Comparison of ENCODE assay signal across 20 cellular contexts in the genomic region with DNA sequence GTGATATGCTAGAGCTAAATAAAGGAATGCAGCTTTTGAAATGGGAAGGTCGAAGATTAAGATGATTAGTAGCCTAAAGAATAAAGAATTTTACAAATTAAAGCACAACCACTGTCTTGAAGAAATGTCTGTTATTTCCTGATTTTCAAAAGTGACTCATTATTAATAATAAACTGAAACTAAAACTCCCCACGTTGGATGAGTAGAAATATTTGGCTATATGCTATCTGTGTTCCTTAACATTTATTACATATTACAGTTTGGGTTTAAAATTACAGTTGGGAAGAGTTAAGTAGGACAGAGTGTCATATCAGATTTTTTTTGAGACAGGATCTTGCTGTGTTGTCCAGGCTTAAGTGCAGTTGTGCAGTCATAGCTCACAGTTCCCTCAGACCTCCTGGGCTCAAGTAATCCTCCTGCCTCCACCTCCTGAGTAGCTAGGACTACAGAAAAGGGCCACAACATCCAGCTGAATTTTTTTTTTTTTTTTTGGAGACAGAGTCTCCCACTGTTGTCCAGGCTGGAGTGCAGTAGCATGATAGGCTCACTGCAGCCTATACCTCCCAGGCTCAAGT. TPM values are rescaled to one million over a fixed set of nuclear protein-coding genes. Genes with fewer than 3 reads are reported as not detected.
A peak's percentile ranks its signal among the peaks of the same experiment; 100 is the strongest.
DNase-seq lines count a peak whose midpoint lies in the region; ATAC-seq, FAIRE-seq and TF ChIP-seq lines count a peak whose summit lies in the region.
"Had no signal": no experiment of that assay in that cellular context is flagged by ENCODE, and none has a peak within 500 bp of the region (broad histone marks: within the 10 kb centered on the region; RNA-seq: fewer than 3 reads in every experiment).

No MANE protein-coding gene starts in this region.

- CTCF ChIA-PET in GM12878 (lab: Yijun Ruan, JAX) = interaction anchor here (0.6 to 1.1 kb wide), 2 partner anchors 27 to 276 kb away, joined by 3 read pairs; no protein-coding TSS in a partner anchor

- peaks cover 1 to 23% of the 10 kb centered on the region in 2 donors for H3K36me3 Mint-ChIP-seq in activated T-cell treated with anti-CD3 and anti-CD28 coated beads, Interleukin-2, amount 50 U/mL, for 72 hours (ENCODE audit: insufficient read depth in 2 of 2)

- BruUV-seq in GM12878 (replicated peaks; lab: Mats Ljungman, UMichigan) = no TSS peak

- no peaks in the 10 kb centered on the region for H3K9me3 Mint-ChIP-seq in activated T-cell treated with anti-CD3 and anti-CD28 coated beads, Interleukin-2, amount 50 U/mL, for 72 hours

- H3K4me1 Mint-ChIP-seq in activated T-cell treated with anti-CD3 and anti-CD28 coated beads, Interleukin-2, amount 50 U/mL, for 72 hours (ENCODE audit: low read depth) = peaks cover 38% of the 10 kb centered on the region

- no peaks in the 10 kb centered on the region for H4K20me1 ChIP-seq in GM12878 (ENCODE audit: control insufficient read depth, insufficient read depth)

- TF ChIP-seq EP300 in GM12878 (IDR thresholded peaks at IDR 0.05; ENCODE audit: borderline replicate concordance in 1 of 2, control insufficient read depth in 1 of 2, low read depth in 2 of 2, low read length in 2 of 2) = no peak

- FAIRE-seq in GM12878 (lab: Jason Lieb, UNC) = peak; percentile 31
- FAIRE-seq: A549, D721Med had no signal

- H2AFZ ChIP-seq in GM12878 (ENCODE audit: control insufficient read depth, low read depth, low read length) = no peak overlapping the region

- POLR2A ChIA-PET in GM12878 (lab: Charles Lee) = interaction anchor here (0.7 to 1.2 kb wide), 3 partner anchors 14 to 43 kb away, joined by 3 to 4 read pairs (median 4); no protein-coding TSS in a partner anchor

- 0 out of 2 replicates have a peak, but pooled peaks cover 6% of the 10 kb centered on the region for H3K4me1 ChIP-seq in GM12878 (ENCODE audit: control insufficient read depth, insufficient read depth, low read length)

- intact Hi-C loops in GM12878 (cut with micrococcal nuclease; ENCODE audit: unreplicated experiment) = no loop called here

- RAD21 ChIA-PET in GM12878 (lab: Charles Lee; ENCODE audit: unreplicated experiment) = interaction anchor here (0.7 to 1.0 kb wide), 3 partner anchors 14 to 27 kb away, joined by 3 read pairs; no protein-coding TSS in a partner anchor

- WGBS in GM12878 (ENCODE audit: insufficient coverage, insufficient replicate concordance, low lambda C conversion rate, missing lambda C conversion rate) = 73% methylated on average over 2 of the region's 2 CpGs

- no peaks in the 10 kb centered on the region for H3K27me3 ChIP-seq in GM12878 (replicated peaks in 1 of 2; ENCODE audit: control insufficient read depth in 2 of 2, insufficient read depth in 2 of 2, low read length in 1 of 2)

- TF ChIP-seq CTCF in GM12878 (IDR thresholded peaks at IDR 0.05 in 2 of 3, conservative IDR thresholded peaks at IDR 0.05 in 1 of 3; ENCODE audit: control insufficient read depth in 2 of 3, extremely low read depth in 1 of 3, insufficient read depth in 1 of 3, low read depth in 3 of 3, low read length in 3 of 3) = no peak

- peak overlapping the region; percentile 54 for H3K27ac Mint-ChIP-seq in activated T-cell treated with anti-CD3 and anti-CD28 coated beads, Interleukin-2, amount 50 U/mL, for 72 hours

- H3K36me3 ChIP-seq in GM12878 (ENCODE audit: control insufficient read depth in 2 of 2, insufficient read depth in 2 of 2, low read length in 1 of 2) = peaks cover 0 to 10% of the 10 kb centered on the region in 2 experiments; a peak in 1 of 4 replicates

- no peak for TF ChIP-seq POLR2A in GM12878 (IDR thresholded peaks at IDR 0.05; ENCODE audit: low read depth, low read length)
- no peak for TF ChIP-seq POLR2A in erythroblast (IDR thresholded peaks at IDR 0.05; ENCODE audit: low read length)

- no peaks in the 10 kb centered on the region for H3K27me3 Mint-ChIP-seq in activated T-cell treated with anti-CD3 and anti-CD28 coated beads, Interleukin-2, amount 50 U/mL, for 72 hours (ENCODE audit: low read depth)

- DNase-seq in activated T-cell treated with anti-CD3 and anti-CD28 coated beads, Interleukin-2, amount 50 U/mL, for 72 hours = no peak
- no peak for DNase-seq in activated T-cell treated with anti-CD3 and anti-CD28 coated beads, Interleukin-2, amount 50 U/mL, for 48 hours
- DNase-seq in HCEC 1CT (peak; percentile 26), GM12878 (ENCODE audit: low read depth, low spot score) (no peak), iris pigment epithelial cell (ENCODE audit: low read depth) (peak; percentile 47), NCI-H128 (lab: John Stamatoyannopoulos, UW; ENCODE audit: unreplicated experiment) (no peak), erythroblast (lab: John Stamatoyannopoulos, UW) (no peak)
- DNase-seq: C1 segment of cervical spinal cord, DMS79, NCI-H1436, NCI-H1930, NCI-H226, NCI-H524, NCI-H82, OCI-M1, Right ventricle myocardium superior had no signal

- SMC1A ChIA-PET in GM12878 (lab: Charles Lee; ENCODE audit: uncharacterized antibody, unreplicated experiment) = interaction anchor here (0.6 to 2.9 kb wide), 7 partner anchors 10 to 169 kb away, joined by 3 to 7 read pairs (median 3); no protein-coding TSS in a partner anchor

- ATAC-seq in activated T-cell treated with anti-CD3 and anti-CD28 coated beads, Interleukin-2, amount 50 U/mL, for 72 hours (replicated peaks in 1 of 2) = no peak
- ATAC-seq in GM12878 (no peak), HG03159 (IDR thresholded peaks at IDR 0.05; ENCODE audit: unreplicated experiment) (no peak)
- ATAC-seq: A549 had no signal

- TF ChIP-seq RAD21 in GM12878 (IDR thresholded peaks at IDR 0.05; ENCODE audit: insufficient read depth, low read depth, low read length) = no peak

- H3K4me3 ChIP-seq in GM12878 = no peak overlapping the region
- H3K4me3 ChIP-seq: A549, HAP-1 had no signal

- no peak overlapping the region for H3K4me3 Mint-ChIP-seq in activated T-cell treated with anti-CD3 and anti-CD28 coated beads, Interleukin-2, amount 50 U/mL, for 72 hours

- no peaks in the 10 kb centered on the region for H3K79me2 ChIP-seq in GM12878 (ENCODE audit: control insufficient read depth, insufficient read depth, low read length)

- in situ Hi-C loops in GM12878 (cut with MboI) = no loop called here

- no peak overlapping the region for H3K4me2 ChIP-seq in GM12878 (ENCODE audit: control insufficient read depth, insufficient read depth)
- H3K4me2 ChIP-seq: A549 had no signal

- no peak overlapping the region for H3K9ac ChIP-seq in GM12878 (ENCODE audit: control insufficient read depth, insufficient read depth, low read length)

- no peaks in the 10 kb centered on the region for H3K9me3 ChIP-seq in GM12878 (replicated peaks; ENCODE audit: control insufficient read depth, insufficient read depth, low read length)
- H3K9me3 ChIP-seq: A549, HAP-1 had no signal

- no peak overlapping the region for H3K27ac ChIP-seq in GM12878 (ENCODE audit: control insufficient read depth, insufficient read depth)
- H3K27ac ChIP-seq: A549 had no signal

TF ChIP-seq in GM12878, 131 proteins besides CTCF, POLR2A, EP300 and RAD21 (continues in another document):
- TF ChIP-seq MEF2B (IDR thresholded peaks at IDR 0.05; ENCODE audit: partially characterized antibody, poor library complexity, severe bottlenecking) (no peak), NFYA (IDR thresholded peaks at IDR 0.05; ENCODE audit: borderline replicate concordance, low read depth, low read length) (no peak), BCL3 (IDR thresholded peaks at IDR 0.05; ENCODE audit: borderline replicate concordance, insufficient read depth, low read depth, low read length, poor library complexity, severe bottlenecking) (no peak), ATF3 (IDR thresholded peaks at IDR 0.05; ENCODE audit: borderline replicate concordance, extremely low read depth, low read depth, low read length) (no peak)

RNA-seq across cellular contexts. Expression of gene AKIRIN2, which starts 47.1 kb away (rescaled TPM):
- total RNA-seq in activated T-cell treated with anti-CD3 and anti-CD28 coated beads, Interleukin-2, amount 50 U/mL, for 72 hours = 10 to 100 TPM; 64.5 to 71.0 TPM
- total RNA-seq in GM12878 (2013; cell fraction: nucleolus; rRNA removed) = 105 and 137 TPM in 2 replicates
- total RNA-seq in GM12878 (2014; rRNA removed) (28.4 and 32.9 TPM in 2 replicates), GM12878 (2014; rRNA removed; fragmentation: Illumina TruSeq; extraction: Trizol) (21.9 and 23.7 TPM in 2 replicates), GM12878 (2021) (71.6 and 74.4 TPM in 2 replicates)
- polyA plus RNA-seq in GM12878 (2011; ENCODE audit: low read depth) = 30.6 TPM
- polyA plus RNA-seq in GM12878 (2011; rRNA removed) (40.1 and 62.9 TPM in 2 replicates), GM12878 (2014; fragmentation: Illumina TruSeq; extraction: Trizol) (39.3 and 46.5 TPM in 2 replicates), GM12878 (2014; fragmentation: Nextera tagmentation; extraction: Ambion mirVana) (10 to 100 TPM; 12.7 to 16.8 TPM), GM12878 (2014; rRNA removed) (45.0 and 49.0 TPM in 2 replicates), GM12878 (2016; fragmentation: Nextera tagmentation; extraction: Ambion mirVana) (10 to 100 TPM; 79.2 to 82.2 TPM)
- polyA plus RNA-seq in GM12878 (2011; cell fraction: cytosol; rRNA removed) = 20.0 and 28.1 TPM in 2 replicates
- polyA plus RNA-seq in GM12878 (2011; cell fraction: nucleus; rRNA removed) = 50.6 and 56.0 TPM in 2 replicates
- 64.1 and 73.9 TPM in 2 replicates for polyA plus RNA-seq in GM12878 (2012)
- 8.4 and 14.7 TPM in 2 replicates for polyA minus RNA-seq in GM12878 (2011; rRNA and poly(A)+ RNA removed)
- polyA minus RNA-seq in GM12878 (2011; cell fraction: cytosol; rRNA and poly(A)+ RNA removed) = 18.0 and 18.7 TPM in 2 replicates
- 43.9 and 77.4 TPM in 2 replicates for polyA minus RNA-seq in GM12878 (2011; cell fraction: nucleus; rRNA and poly(A)+ RNA removed)

Comparison
In these comparisons a context has a peak if more than half of its experiments do, and no peak if none do; other contexts are left out.
1. DNase-seq: peak in HCEC 1CT (single experiment) and iris pigment epithelial cell (single experiment); none in activated T-cell treated with anti-CD3 and anti-CD28 coated beads, Interleukin-2, amount 50 U/mL, for 72 hours (0 of 2), activated T-cell treated with anti-CD3 and anti-CD28 coated beads, Interleukin-2, amount 50 U/mL, for 48 hours (0 of 2), GM12878 (single experiment), NCI-H128 (single experiment) and erythroblast (0 of 2).